In the genomic region with DNA sequence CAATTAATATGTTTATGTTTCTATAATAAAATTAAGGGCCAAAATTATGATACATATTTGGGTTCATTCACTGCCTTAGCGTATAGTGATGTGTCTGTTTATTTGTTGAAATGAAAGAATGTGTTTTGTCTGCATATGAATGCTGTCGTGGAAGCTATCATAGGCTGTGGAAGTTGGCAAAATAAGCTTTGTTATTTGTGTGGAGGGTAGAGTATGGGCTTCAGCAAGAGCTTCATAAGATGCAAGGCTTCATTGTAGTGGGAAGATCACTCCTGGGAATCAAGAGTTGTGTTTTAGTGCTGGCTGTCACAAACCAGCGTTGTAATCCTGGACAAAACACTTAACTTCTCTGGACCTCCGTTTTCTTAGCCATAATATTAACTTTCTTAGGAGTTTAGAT, we compare ENCODE assay signal across 8 cellular contexts. TPM values are rescaled to one million over a fixed set of nuclear protein-coding genes. Genes with fewer than 3 reads are reported as not detected.
DNase-seq lines count a peak whose midpoint lies in the region; ATAC-seq, FAIRE-seq and TF ChIP-seq lines count a peak whose summit lies in the region.

No MANE protein-coding gene starts in this region.

- peak overlapping the region; percentile 30 for H3K27ac Mint-ChIP-seq in activated naive CD4-positive, alpha-beta T cell treated with anti-CD3 and anti-CD28 coated beads, Interleukin-2, amount 50 U/mL, for 24 hours
- H3K27ac Mint-ChIP-seq in astrocyte (ENCODE audit: unreplicated experiment), result no peak overlapping the region

- peaks cover 2% of the 10 kb centered on the region for H3K36me3 Mint-ChIP-seq in activated naive CD4-positive, alpha-beta T cell treated with anti-CD3 and anti-CD28 coated beads, Interleukin-2, amount 50 U/mL, for 24 hours
- H3K36me3 Mint-ChIP-seq in astrocyte (ENCODE audit: low read depth, unreplicated experiment), result no peaks in the 10 kb centered on the region

- no peak for DNase-seq in activated naive CD4-positive, alpha-beta T cell treated with anti-CD3 and anti-CD28 coated beads, Interleukin-2, amount 50 U/mL, for 16 hours
- no peak for DNase-seq in astrocyte (ENCODE audit: low read depth)
- no peak for DNase-seq in lower lobe of right lung
- no peak for DNase-seq in upper lobe of right lung
- no peak for DNase-seq in WERI-Rb-1
- no peak for DNase-seq in NOMO-1 treated with dmso at 0.1 percent for 144 hours (lab: John Stamatoyannopoulos, UW; ENCODE audit: unreplicated experiment)

- H3K27me3 ChIP-seq in astrocyte (ENCODE audit: insufficient read depth, low read length) (no peaks in the 10 kb centered on the region), lower lobe of right lung (ENCODE audit: low read depth) (no peaks in the 10 kb centered on the region), upper lobe of right lung (no peaks in the 10 kb centered on the region), WERI-Rb-1 (ENCODE audit: insufficient read depth, low read depth, severe bottlenecking) (no peaks in the 10 kb centered on the region)

- intact Hi-C loops in lower lobe of right lung (cut with DNase I), result no loop called here
- intact Hi-C loops in upper lobe of right lung (cut with DNase I), result loop anchor here (10.0 kb wide), 1 partner anchor 75 kb away; no protein-coding TSS in a partner anchor

- peaks cover 47% of the 10 kb centered on the region for H4K20me1 ChIP-seq in astrocyte (ENCODE audit: insufficient read depth, low read length)

- peaks cover 70% of the 10 kb centered on the region for H3K79me2 ChIP-seq in astrocyte (ENCODE audit: insufficient read depth, low read length)

- peak overlapping the region; percentile 94 for H3K4me2 ChIP-seq in astrocyte (ENCODE audit: low read length)

- no peak overlapping the region for H2AFZ ChIP-seq in astrocyte (ENCODE audit: low read depth, low read length)

- H3K27ac ChIP-seq in astrocyte (ENCODE audit: low read depth, low read length) (no peak overlapping the region), lower lobe of right lung (peak overlapping the region; percentile 13), upper lobe of right lung (peak overlapping the region; percentile 95), WERI-Rb-1 (no peak overlapping the region)

- TF ChIP-seq CTCF in astrocyte (IDR thresholded peaks at IDR 0.05; ENCODE audit: insufficient read depth, low read depth, low read length) (no peak), lower lobe of right lung (IDR thresholded peaks at IDR 0.05) (no peak), upper lobe of right lung (IDR thresholded peaks at IDR 0.05) (no peak), WERI-Rb-1 (IDR thresholded peaks at IDR 0.05; ENCODE audit: low read depth, low read length) (no peak)

- H3K4me1 Mint-ChIP-seq in activated naive CD4-positive, alpha-beta T cell treated with anti-CD3 and anti-CD28 coated beads, Interleukin-2, amount 50 U/mL, for 24 hours, result peaks cover 66% of the 10 kb centered on the region
- peaks cover 13% of the 10 kb centered on the region for H3K4me1 Mint-ChIP-seq in astrocyte (ENCODE audit: low read depth, unreplicated experiment)

- no peak for FAIRE-seq in astrocyte (lab: Jason Lieb, UNC)

- H3K27me3 Mint-ChIP-seq in activated naive CD4-positive, alpha-beta T cell treated with anti-CD3 and anti-CD28 coated beads, Interleukin-2, amount 50 U/mL, for 24 hours, result no peaks in the 10 kb centered on the region
- H3K27me3 Mint-ChIP-seq in astrocyte (ENCODE audit: low read depth, unreplicated experiment), result no peaks in the 10 kb centered on the region

- ATAC-seq in lower lobe of right lung (no peak), upper lobe of right lung (no peak), HG03439 (IDR thresholded peaks at IDR 0.05; ENCODE audit: unreplicated experiment) (no peak)

- H3K9me3 Mint-ChIP-seq in activated naive CD4-positive, alpha-beta T cell treated with anti-CD3 and anti-CD28 coated beads, Interleukin-2, amount 50 U/mL, for 24 hours, result no peaks in the 10 kb centered on the region
- no peaks in the 10 kb centered on the region for H3K9me3 Mint-ChIP-seq in astrocyte (ENCODE audit: unreplicated experiment)

- H3K4me3 Mint-ChIP-seq in activated naive CD4-positive, alpha-beta T cell treated with anti-CD3 and anti-CD28 coated beads, Interleukin-2, amount 50 U/mL, for 24 hours, result peak overlapping the region; percentile 98
- H3K4me3 Mint-ChIP-seq in astrocyte (ENCODE audit: unreplicated experiment), result peak overlapping the region; percentile 79

- no peaks in the 10 kb centered on the region for H3K36me3 ChIP-seq in astrocyte (ENCODE audit: insufficient read depth, low read length)
- H3K36me3 ChIP-seq in lower lobe of right lung, result no peaks in the 10 kb centered on the region
- no peaks in the 10 kb centered on the region for H3K36me3 ChIP-seq in upper lobe of right lung
- H3K36me3 ChIP-seq in WERI-Rb-1, result peaks cover 10% of the 10 kb centered on the region

- peaks cover 9% of the 10 kb centered on the region for H3K4me1 ChIP-seq in astrocyte (ENCODE audit: insufficient read depth, low read length)
- peaks cover 48% of the 10 kb centered on the region for H3K4me1 ChIP-seq in lower lobe of right lung
- peaks cover 33% of the 10 kb centered on the region for H3K4me1 ChIP-seq in upper lobe of right lung

- H3K4me3 ChIP-seq in astrocyte (ENCODE audit: insufficient read depth, low read depth, low read length), result peak overlapping the region; percentile 99
- peak overlapping the region; percentile 83 for H3K4me3 ChIP-seq in lower lobe of right lung
- peak overlapping the region; percentile 61 for H3K4me3 ChIP-seq in upper lobe of right lung
- no peak overlapping the region; the same call in 1 of the 2 replicates for H3K4me3 ChIP-seq in WERI-Rb-1 (ENCODE audit: low read depth, low read length)

- peak overlapping the region; percentile 59 for H3K9ac ChIP-seq in astrocyte (ENCODE audit: low read length)

- H3K9me3 ChIP-seq in astrocyte (ENCODE audit: insufficient read depth, low read depth, low read length), result no peaks in the 10 kb centered on the region
- no peaks in the 10 kb centered on the region for H3K9me3 ChIP-seq in lower lobe of right lung
- H3K9me3 ChIP-seq in upper lobe of right lung, result no peaks in the 10 kb centered on the region
- no peaks in the 10 kb centered on the region for H3K9me3 ChIP-seq in WERI-Rb-1 (ENCODE audit: severe bottlenecking)

RNA-seq across cellular contexts. Expression of a gene that starts 2.5 kb away (rescaled TPM):
- total RNA-seq in astrocyte, result 24.9 and 27.5 TPM in 2 replicates
- total RNA-seq in lower lobe of right lung, result 45.5 TPM
- total RNA-seq in upper lobe of right lung, result 46.7 TPM

RNA-seq across cellular contexts. Expression of a gene that starts 51.5 kb away (rescaled TPM):
- total RNA-seq in astrocyte (17.3 and 19.9 TPM in 2 replicates), lower lobe of right lung (37.0 TPM), upper lobe of right lung (42.3 TPM)

Comparison
In these comparisons a context has a peak if more than half of its experiments do, and no peak if none do; other contexts are left out.
1. H3K27ac ChIP-seq: peak in lower lobe of right lung (single experiment) and upper lobe of right lung (single experiment); none in astrocyte (single experiment) and WERI-Rb-1 (single experiment).